1 cellular context compared by ENCODE assay signal in genomic region chr20:23879811-23880374, GRCh38.
TF ChIP-seq lines count a peak whose summit lies in the region.

No MANE protein-coding gene starts in this region.

TF ChIP-seq in H1, 55 proteins besides CTCF, POLR2A, EP300 and RAD21:
- no peak for TF ChIP-seq TAF7 (optimal IDR thresholded peaks at IDR 0.05; ENCODE audit: borderline replicate concordance, low read depth, low read length)
- no peak for TF ChIP-seq POLR2AphosphoS5 (IDR thresholded peaks at IDR 0.05; ENCODE audit: low read depth, low read length)
- TF ChIP-seq TEAD4 (IDR thresholded peaks at IDR 0.05; ENCODE audit: low read depth, low read length), result no peak
- no peak for TF ChIP-seq RXRA (IDR thresholded peaks at IDR 0.05; ENCODE audit: insufficient read depth, low read depth, low read length)
- TF ChIP-seq SP2 (IDR thresholded peaks at IDR 0.05; ENCODE audit: low read length), result no peak
- TF ChIP-seq, protein P1, sequence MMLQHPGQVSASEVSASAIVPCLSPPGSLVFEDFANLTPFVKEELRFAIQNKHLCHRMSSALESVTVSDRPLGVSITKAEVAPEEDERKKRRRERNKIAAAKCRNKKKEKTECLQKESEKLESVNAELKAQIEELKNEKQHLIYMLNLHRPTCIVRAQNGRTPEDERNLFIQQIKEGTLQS (IDR thresholded peaks at IDR 0.05; ENCODE audit: insufficient read depth, low read depth, low read length), result no peak
- no peak for TF ChIP-seq HDAC6 (IDR thresholded peaks at IDR 0.05; ENCODE audit: low read depth, low read length)
- TF ChIP-seq SIX5 (IDR thresholded peaks at IDR 0.05; ENCODE audit: low read depth, low read length), result no peak
- TF ChIP-seq, protein P2, sequence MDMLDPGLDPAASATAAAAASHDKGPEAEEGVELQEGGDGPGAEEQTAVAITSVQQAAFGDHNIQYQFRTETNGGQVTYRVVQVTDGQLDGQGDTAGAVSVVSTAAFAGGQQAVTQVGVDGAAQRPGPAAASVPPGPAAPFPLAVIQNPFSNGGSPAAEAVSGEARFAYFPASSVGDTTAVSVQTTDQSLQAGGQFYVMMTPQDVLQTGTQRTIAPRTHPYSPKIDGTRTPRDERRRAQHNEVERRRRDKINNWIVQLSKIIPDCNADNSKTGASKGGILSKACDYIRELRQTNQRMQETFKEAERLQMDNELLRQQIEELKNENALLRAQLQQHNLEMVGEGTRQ (IDR thresholded peaks at IDR 0.05; ENCODE audit: low read length), result no peak
- no peak for TF ChIP-seq CHD7 (IDR thresholded peaks at IDR 0.05; ENCODE audit: insufficient replicate concordance, low read length)
- TF ChIP-seq SUZ12 (IDR thresholded peaks at IDR 0.05; ENCODE audit: low read length), result no peak
- no peak for TF ChIP-seq SP1 (IDR thresholded peaks at IDR 0.05; ENCODE audit: low read depth, low read length)
- TF ChIP-seq TAF1 (IDR thresholded peaks at IDR 0.05; ENCODE audit: low read depth, low read length), result no peak
- no peak for TF ChIP-seq GABPA (IDR thresholded peaks at IDR 0.05; ENCODE audit: borderline replicate concordance, insufficient read depth, low read length)
- TF ChIP-seq BRCA1 (IDR thresholded peaks at IDR 0.05; ENCODE audit: low read depth, low read length), result no peak
